ENCODE assay signal across 8 cellular contexts in the genomic region with DNA sequence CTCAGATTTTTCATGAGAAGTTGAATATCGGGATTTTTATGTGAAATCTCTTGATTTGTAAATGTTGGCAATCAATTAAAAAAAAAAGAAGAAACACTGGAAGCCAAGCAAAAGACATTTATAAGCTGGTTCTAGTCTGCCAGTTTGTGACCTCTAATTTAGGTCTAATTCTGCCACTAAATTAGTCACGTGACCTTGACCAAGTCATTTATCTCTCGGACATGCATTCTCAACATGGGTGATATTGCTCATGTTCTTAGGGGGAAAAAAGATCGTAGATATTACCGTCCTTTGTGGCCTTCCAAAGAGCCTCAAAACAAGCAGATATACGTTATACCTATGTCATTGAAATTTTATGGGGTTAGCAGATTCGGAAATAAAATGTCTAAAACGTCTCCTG. TPM values are rescaled to one million over a fixed set of nuclear protein-coding genes. Genes with fewer than 3 reads are reported as not detected.
A peak's percentile ranks its signal among the peaks of the same experiment; 100 is the strongest.
DNase-seq lines count a peak whose midpoint lies in the region; ATAC-seq and TF ChIP-seq lines count a peak whose summit lies in the region.

No MANE protein-coding gene starts in this region.

- H3K79me2 ChIP-seq in trophoblast cell (ENCODE audit: control insufficient read depth, insufficient read depth, low read length, poor library complexity): peaks cover 8% of the 10 kb centered on the region

- H3K4me3 ChIP-seq in esophagus muscularis mucosa (peak overlapping the region; percentile 80 to 98 (median 88)), trophoblast cell (ENCODE audit: low read depth, low read length) (no peak overlapping the region)

- no peak overlapping the region for H3K23ac ChIP-seq in trophoblast cell (ENCODE audit: low read length)

- no peak overlapping the region for H3K4ac ChIP-seq in trophoblast cell (ENCODE audit: low read depth, low read length)

- H3K27me3 ChIP-seq in esophagus muscularis mucosa (no peaks in the 10 kb centered on the region), trophoblast cell (ENCODE audit: insufficient read depth, low read length) (no peaks in the 10 kb centered on the region)

- TF ChIP-seq POLR2A in esophagus muscularis mucosa (IDR thresholded peaks at IDR 0.05; ENCODE audit: low read depth): no peak

- in situ Hi-C loops in G401 (cut with HindIII; ENCODE audit: low sequenced_read_pairs): no loop called here

- peak overlapping the region; percentile 41 for H3K14ac ChIP-seq in trophoblast cell (ENCODE audit: low read length)

- H3K36me3 ChIP-seq in esophagus muscularis mucosa (no peaks in the 10 kb centered on the region), trophoblast cell (ENCODE audit: control insufficient read depth in 1 of 2, insufficient read depth in 2 of 2, low read length in 2 of 2) (no peaks in the 10 kb centered on the region)

- no peak for TF ChIP-seq CTCF in esophagus muscularis mucosa (IDR thresholded peaks at IDR 0.05)

- H3K9me3 ChIP-seq in esophagus muscularis mucosa: no peaks in the 10 kb centered on the region
- no peaks in the 10 kb centered on the region for H3K9me3 ChIP-seq in trophoblast cell (ENCODE audit: insufficient read depth, low read depth, low read length)

- H2AK5ac ChIP-seq in trophoblast cell (ENCODE audit: low read length): no peak overlapping the region

- H3K27ac ChIP-seq in esophagus muscularis mucosa (replicated peaks in 1 of 4) (peak overlapping the region in 3 of 4 donors; percentile 84 to 92 (median 90)), trophoblast cell (ENCODE audit: low read depth, low read length) (no peak overlapping the region)

- H3K9ac ChIP-seq in trophoblast cell (ENCODE audit: low read length): no peak overlapping the region

- DNase-seq in G401 (ENCODE audit: low spot score) (peak; percentile 58), RKO (ENCODE audit: low spot score) (peak; percentile 80), esophagus muscularis mucosa (ENCODE audit: extremely low spot score) (no peak), trophoblast cell (no peak), NCI-H1048 (lab: John Stamatoyannopoulos, UW) (no peak)

- H3K18ac ChIP-seq in trophoblast cell (ENCODE audit: low read length): no peak overlapping the region

- peak overlapping the region; percentile 27 for H2BK120ac ChIP-seq in trophoblast cell (ENCODE audit: insufficient read depth, low read length, poor library complexity)

- H2AFZ ChIP-seq in trophoblast cell (ENCODE audit: insufficient read depth, low read length, poor library complexity): peak overlapping the region; percentile 58

- H3K79me1 ChIP-seq in trophoblast cell (ENCODE audit: low read length): peaks cover 11% of the 10 kb centered on the region

- H4K12ac ChIP-seq in trophoblast cell (ENCODE audit: low read depth, low read length): no peak overlapping the region

- 46% methylated on average over 8 of the region's 8 CpGs for WGBS in esophagus muscularis mucosa
- WGBS in trophoblast cell (ENCODE audit: extremely low coverage, insufficient coverage, insufficient read length): no CpG with 5 or more reads among the region's 8 CpGs

- TF ChIP-seq EP300 in esophagus muscularis mucosa (IDR thresholded peaks at IDR 0.05): no peak

- intact Hi-C loops in esophagus muscularis mucosa (cut with DNase I): no loop called here

- ATAC-seq in GM18498 (IDR thresholded peaks at IDR 0.05; ENCODE audit: unreplicated experiment) (no peak), GM19455 (IDR thresholded peaks at IDR 0.05; ENCODE audit: unreplicated experiment) (no peak), HG02610 (IDR thresholded peaks at IDR 0.05; ENCODE audit: unreplicated experiment) (no peak)

- peak overlapping the region; percentile 98 for H3K4me2 ChIP-seq in trophoblast cell (ENCODE audit: low read length)

- peaks cover 6 to 29% (median 27%) of the 10 kb centered on the region in 4 donors for H3K4me1 ChIP-seq in esophagus muscularis mucosa
- peaks cover 0 to 4% of the 10 kb centered on the region in 2 experiments for H3K4me1 ChIP-seq in trophoblast cell (ENCODE audit: control insufficient read depth in 1 of 2, insufficient read depth in 2 of 2, low read length in 2 of 2)

- no peak overlapping the region for H2BK12ac ChIP-seq in trophoblast cell (ENCODE audit: low read length)

- H4K91ac ChIP-seq in trophoblast cell (ENCODE audit: low read depth, low read length): no peak overlapping the region

- no peak overlapping the region for H2BK5ac ChIP-seq in trophoblast cell (ENCODE audit: low read depth, low read length, poor library complexity)

- peak overlapping the region; percentile 98 for H4K8ac ChIP-seq in trophoblast cell (ENCODE audit: low read depth, low read length)

RNA-seq across cellular contexts. Expression of a gene that starts 52.9 kb away (rescaled TPM):
- total RNA-seq in G401 (2014; rRNA removed; shearing (Covaris generic)): 4.1 and 5.4 TPM in 2 replicates
- total RNA-seq in esophagus muscularis mucosa: 10 to 100 TPM; 15.4 to 21.6 (median 17.8) TPM
- polyA plus RNA-seq in trophoblast cell (2013): 3.4 and 4.0 TPM in 2 replicates

Comparison
In these comparisons a context has a peak if more than half of its experiments do, and no peak if none do; other contexts are left out.
1. DNase-seq: peak in G401 (single experiment) and RKO (single experiment); none in esophagus muscularis mucosa (single experiment), trophoblast cell (0 of 2) and NCI-H1048 (single experiment).